ENCODE assay signal across 19 cellular contexts in the genomic region with DNA sequence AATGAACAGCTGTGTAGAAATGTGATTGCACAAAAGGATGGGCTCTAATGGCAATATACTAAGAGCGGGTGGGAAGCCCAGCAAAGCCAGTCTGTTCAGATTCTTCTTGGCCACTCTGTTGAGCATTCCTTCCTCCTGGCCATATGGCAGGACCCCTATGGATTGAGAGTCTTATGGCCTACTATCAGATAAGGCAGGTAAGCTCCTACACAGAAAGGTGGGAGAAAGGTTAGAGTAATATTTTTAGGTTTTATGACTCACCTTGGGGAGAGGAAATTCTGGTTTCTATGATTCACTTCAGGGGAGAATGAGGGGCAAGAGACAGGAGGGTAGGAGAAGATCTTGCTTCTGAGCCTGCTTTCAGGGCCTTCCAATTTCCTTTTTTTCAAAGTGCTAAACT. TPM values are rescaled to one million over a fixed set of nuclear protein-coding genes. Genes with fewer than 3 reads are reported as not detected.
"Had no signal": no experiment of that assay in that cellular context is flagged by ENCODE, and none has a peak within 500 bp of the region (broad histone marks: within the 10 kb centered on the region; RNA-seq: fewer than 3 reads in every experiment).

No MANE protein-coding gene starts in this region.

- H3K4me3 ChIP-seq: colonic mucosa, esophagus squamous epithelium, ovary, spleen, thoracic aorta had no signal

- H3K27ac ChIP-seq: colonic mucosa, esophagus squamous epithelium, ovary, spleen, thoracic aorta, VCaP had no signal

- FAIRE-seq: endometrium, urothelium cell line had no signal

- H3K27me3 ChIP-seq: colonic mucosa, esophagus squamous epithelium, ovary had no signal

- H3K9me3 ChIP-seq: colonic mucosa, esophagus squamous epithelium, ovary, spleen, thoracic aorta had no signal

- H3K36me3 ChIP-seq: colonic mucosa, esophagus squamous epithelium, ovary, spleen, thoracic aorta had no signal

- DNase-seq: activated CD4-positive, alpha-beta T cell treated with anti-CD3 and anti-CD28 coated beads for 1 hour; activated CD4-positive, alpha-beta T cell treated with anti-CD3 and anti-CD28 coated beads, Interleukin-2, amount 50 U/mL, for 4 hours; activated effector memory CD4-positive, alpha-beta T cell treated with Interleukin-2 at 50 U/mL for 16 hours; activated naive CD4-positive, alpha-beta T cell treated with anti-CD3 and anti-CD28 coated beads, Interleukin-2, amount 50 U/mL, for 16 hours; central memory CD4-positive, alpha-beta T cell; colonic mucosa; esophagus squamous epithelium; glutamatergic neuron; ovary; spleen; T-helper 1 cell had no signal

- H3K4me1 ChIP-seq: colonic mucosa had no signal

RNA-seq across cellular contexts. Expression of gene AKR1B10, which starts 15.1 kb away (rescaled TPM):
- total RNA-seq: neural crest cell, spleen had no signal

RNA-seq across cellular contexts. Expression of gene AKR1B15, which starts 36.6 kb away (rescaled TPM):
- total RNA-seq: fibroblast of villous mesenchyme, lower leg skin, neural crest cell, pulmonary artery endothelial cell, spleen had no signal
- polyA plus RNA-seq: ovary, spleen had no signal
